ENCODE assay signal across 11 cellular contexts in the genomic region with DNA sequence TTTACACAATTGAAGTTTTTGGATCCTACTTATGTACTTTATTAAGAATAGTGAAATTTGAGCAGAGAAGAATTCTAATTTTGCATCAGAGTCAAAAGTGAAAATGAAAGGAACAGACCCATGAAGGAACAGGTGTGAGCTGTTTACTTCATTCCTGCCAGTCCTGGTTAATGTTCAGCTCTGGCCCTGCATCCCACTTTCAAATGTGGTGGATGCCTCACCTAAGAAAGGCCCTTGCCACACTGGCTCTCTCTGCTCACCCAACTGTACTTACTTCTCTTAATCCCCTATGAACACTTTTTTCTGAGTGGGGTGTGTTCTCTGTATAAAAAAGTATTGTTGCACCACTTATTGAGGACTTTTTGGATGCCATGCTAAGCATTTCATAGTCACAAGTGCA. TPM values are rescaled to one million over a fixed set of nuclear protein-coding genes. Genes with fewer than 3 reads are reported as not detected.
A peak's percentile ranks its signal among the peaks of the same experiment; 100 is the strongest.
DNase-seq lines count a peak whose midpoint lies in the region; ATAC-seq and TF ChIP-seq lines count a peak whose summit lies in the region.
"Had no signal": no experiment of that assay in that cellular context is flagged by ENCODE, and none has a peak within 500 bp of the region (broad histone marks: within the 10 kb centered on the region; RNA-seq: fewer than 3 reads in every experiment).

No MANE protein-coding gene starts in this region.

- H3K4me1 ChIP-seq in upper lobe of left lung = peaks cover 0 to 7% (median 0%) of the 10 kb centered on the region in 4 donors

- DNase-seq in central memory CD8-positive, alpha-beta T cell (ENCODE audit: low spot score in 2 of 2) = no peak
- DNase-seq in Right ventricle myocardium inferior (ENCODE audit: missing footprints) = no peak
- no peak for DNase-seq in effector CD4-positive, alpha-beta T cell
- DNase-seq in hepatic stellate cell (ENCODE audit: low spot score) = no peak
- DNase-seq in upper lobe of left lung = no peak
- DNase-seq: amygdala, NCI-H345 had no signal

- peak overlapping the region; percentile 32 for H3K27ac Mint-ChIP-seq in central memory CD8-positive, alpha-beta T cell (ENCODE audit: low read depth)

- TF ChIP-seq POLR2A in upper lobe of left lung (IDR thresholded peaks at IDR 0.05) = no peak

- ATAC-seq in GM18502 (IDR thresholded peaks at IDR 0.05; ENCODE audit: poor library complexity, unreplicated experiment) = peak; percentile 83
- ATAC-seq in GM19468 (IDR thresholded peaks at IDR 0.05; ENCODE audit: extremely low read depth, unreplicated experiment) = peak; percentile 99
- peak; percentile 67 for ATAC-seq in HG03280 (IDR thresholded peaks at IDR 0.05; ENCODE audit: unreplicated experiment)
- ATAC-seq in central memory CD8-positive, alpha-beta T cell (replicated peaks; ENCODE audit: extremely low read depth, poor library complexity, severe bottlenecking) = no peak
- ATAC-seq in Right ventricle myocardium inferior = no peak
- no peak for ATAC-seq in upper lobe of left lung (ENCODE audit: low FRiP score in 2 of 2)

- no peaks in the 10 kb centered on the region for H3K9me3 ChIP-seq in upper lobe of left lung
- H3K9me3 ChIP-seq: thoracic aorta had no signal

- no peaks in the 10 kb centered on the region for H3K27me3 ChIP-seq in upper lobe of left lung

- H3K9me3 Mint-ChIP-seq in central memory CD8-positive, alpha-beta T cell = no peaks in the 10 kb centered on the region

- H3K4me1 Mint-ChIP-seq in central memory CD8-positive, alpha-beta T cell = peaks cover 27% of the 10 kb centered on the region

- intact Hi-C loops in Right ventricle myocardium inferior (cut with DNase I) = no loop called here

- no peak for TF ChIP-seq EP300 in upper lobe of left lung (IDR thresholded peaks at IDR 0.05)

- H3K36me3 Mint-ChIP-seq in central memory CD8-positive, alpha-beta T cell (ENCODE audit: insufficient read depth) = no peaks in the 10 kb centered on the region

- no peak overlapping the region for H3K27ac ChIP-seq in upper lobe of left lung
- H3K27ac ChIP-seq: thoracic aorta had no signal

- H3K27me3 Mint-ChIP-seq in central memory CD8-positive, alpha-beta T cell = peaks cover 18% of the 10 kb centered on the region

- H3K4me3 ChIP-seq in upper lobe of left lung = no peak overlapping the region
- H3K4me3 ChIP-seq: thoracic aorta had no signal

- no peak for TF ChIP-seq CTCF in upper lobe of left lung (IDR thresholded peaks at IDR 0.05)

- no peak overlapping the region for H3K4me3 Mint-ChIP-seq in central memory CD8-positive, alpha-beta T cell

- no peaks in the 10 kb centered on the region for H3K36me3 ChIP-seq in upper lobe of left lung
- H3K36me3 ChIP-seq: thoracic aorta had no signal

RNA-seq across cellular contexts. Expression of a gene that starts 22.2 kb away (rescaled TPM):
- total RNA-seq in Right ventricle myocardium inferior = 2.9 TPM
- 1 to 10 TPM; 2.7 to 6.7 (median 4.5) TPM for total RNA-seq in upper lobe of left lung

Comparison
In these comparisons a context has a peak if more than half of its experiments do, and no peak if none do; other contexts are left out.
1. ATAC-seq: peak in GM18502 (single experiment), GM19468 (single experiment) and HG03280 (single experiment); none in central memory CD8-positive, alpha-beta T cell (single experiment), Right ventricle myocardium inferior (single experiment) and upper lobe of left lung (0 of 2).